24 cellular contexts compared by ENCODE assay signal in genomic region chr4:1061747-1062146, GRCh38. TPM values are rescaled to one million over a fixed set of nuclear protein-coding genes. Genes with fewer than 3 reads are reported as not detected.
"Had no signal": no experiment of that assay in that cellular context is flagged by ENCODE, and none has a peak within 500 bp of the region (broad histone marks: within the 10 kb centered on the region; RNA-seq: fewer than 3 reads in every experiment).

No MANE protein-coding gene starts in this region.

- H3K36me3 ChIP-seq: adrenal gland, cardiac muscle cell, heart right ventricle, left lung, neutrophil, ovary, prostate gland, sigmoid colon, uterus had no signal

- ATAC-seq: activated CD4-positive, CD25-positive, alpha-beta regulatory T cell treated with anti-CD3 and anti-CD28 coated beads, Interleukin-2, amount 50 U/mL, for 24 hours; body of pancreas; esophagus mucosa; heart right ventricle; left lung; stimulated activated effector memory CD8-positive, alpha-beta T cell treated with anti-CD3 and anti-CD28 coated beads, Interleukin-12 subunit alpha, Interleukin-12 subunit beta, amount 100 ng/mL, for 72 hours had no signal

- H3K4me3 ChIP-seq: adrenal gland, body of pancreas, cardiac muscle cell, heart right ventricle, left lung, lung, ovary, prostate gland, sigmoid colon, uterus had no signal

- DNase-seq: activated CD4-positive, alpha-beta memory T cell treated with anti-CD3 and anti-CD28 coated beads, Interleukin-2, amount 10 ng/mL, durations not matched to agents 7 days and 5 days; activated CD4-positive, alpha-beta T cell treated with anti-CD3 and anti-CD28 coated beads, Interleukin-2, amount 10 ng/mL, durations not matched to agents 7 days and 5 days; activated naive CD4-positive, alpha-beta T cell; activated naive CD8-positive, alpha-beta T cell treated with anti-CD3 and anti-CD28 coated beads for 36 hours; activated T-cell treated with anti-CD3 and anti-CD28 coated beads, Interleukin-2, amount 50 U/mL, for 24 hours; adrenal gland; body of pancreas; foreskin fibroblast; heart right ventricle; left lung; mesendoderm; small intestine; stimulated activated CD4-positive, alpha-beta T cell treated with anti-CD3 and anti-CD28 coated beads, Interleukin-4, amount 100 ng/mL, for 24 hours; uterus had no signal

- H3K27me3 ChIP-seq: body of pancreas, ovary had no signal

RNA-seq across cellular contexts. Expression of gene RNF212, which starts 51.6 kb away (rescaled TPM):
- total RNA-seq: myocyte had no signal
